ENCODE assay signal across 8 cellular contexts in the genomic region with DNA sequence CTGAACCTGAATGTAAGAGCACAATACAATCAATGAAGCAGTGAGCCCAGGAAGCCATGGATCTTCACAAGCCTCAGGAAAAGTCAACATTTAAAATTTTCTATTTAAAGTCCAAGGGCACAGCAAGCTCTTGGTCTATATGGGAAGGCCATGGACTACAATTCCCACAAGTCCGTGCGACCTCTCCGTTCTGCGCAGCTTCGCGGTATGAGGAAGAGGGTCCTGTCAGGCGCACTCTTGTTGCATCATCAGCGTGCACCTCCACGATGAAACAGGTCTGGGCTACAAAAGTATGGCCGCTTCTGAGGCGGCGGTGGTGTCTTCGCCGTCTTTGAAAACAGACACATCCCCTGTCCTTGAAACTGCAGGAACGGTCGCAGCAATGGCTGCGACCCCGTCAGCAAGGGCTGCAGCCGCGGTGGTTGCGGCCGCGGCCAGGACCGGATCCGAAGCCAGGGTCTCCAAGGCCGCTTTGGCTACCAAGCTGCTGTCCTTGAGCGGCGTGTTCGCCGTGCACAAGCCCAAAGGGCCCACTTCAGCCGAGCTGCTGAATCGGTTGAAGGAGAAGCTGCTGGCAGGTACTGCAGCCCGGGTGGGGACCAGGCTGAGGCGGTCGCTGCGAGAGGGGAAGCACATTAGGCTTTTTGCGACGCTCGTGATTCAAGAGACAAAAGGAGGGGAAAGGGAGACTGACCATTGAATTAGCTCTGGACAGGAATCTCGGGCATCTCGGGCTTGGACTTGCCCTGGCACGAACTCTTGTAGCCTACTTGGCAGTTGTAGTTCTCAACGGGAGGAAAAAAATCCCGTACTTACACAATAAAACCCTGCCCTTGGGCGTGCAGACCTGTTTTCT. TPM values are rescaled to one million over a fixed set of nuclear protein-coding genes. Genes with fewer than 3 reads are reported as not detected.
DNase-seq lines count a peak whose midpoint lies in the region; TF ChIP-seq lines count a peak whose summit lies in the region.

TSS of gene TRUB1 (plus strand) at position 234 of the 856 bp plus-strand sequence. CDS start at position 293, 59 bp downstream.

- no peak for TF ChIP-seq POLR2A in stomach (IDR thresholded peaks at IDR 0.05)

- H3K27me3 ChIP-seq in H9 (ENCODE audit: insufficient read depth, low read length) (no peaks in the 10 kb centered on the region), MG63 (no peaks in the 10 kb centered on the region), neural cell (ENCODE audit: insufficient read depth, low read depth, low read length) (no peaks in the 10 kb centered on the region), stomach (no peaks in the 10 kb centered on the region)

- no peaks in the 10 kb centered on the region for H3K27me3 Mint-ChIP-seq in H9 (ENCODE audit: low read depth)

- H2BK15ac ChIP-seq in H9 (ENCODE audit: low read depth, low read length) = no peak within 1 kb of the TSS

- H3K27ac Mint-ChIP-seq in H9 = peak within 1 kb of the TSS; percentile 96 to 99 (median 99)

- H2AFZ ChIP-seq in H9 (ENCODE audit: low read length) = no peak within 1 kb of the TSS
- H2AFZ ChIP-seq in neural cell (ENCODE audit: low read depth, low read length) = peak within 1 kb of the TSS; percentile 78

- peaks cover 17% of the 10 kb centered on the region for H3K36me3 ChIP-seq in MG63
- no peaks in the 10 kb centered on the region for H3K36me3 ChIP-seq in neural cell (ENCODE audit: insufficient read depth, low read length)
- H3K36me3 ChIP-seq in stomach = peaks cover 8 to 22% (median 21%) of the 10 kb centered on the region in 4 donors

- peak within 1 kb of the TSS; percentile 99 for H3K4me3 ChIP-seq in MG63
- H3K4me3 ChIP-seq in fibroblast of villous mesenchyme (ENCODE audit: low read depth, low read length) = peak within 1 kb of the TSS; percentile 97
- H3K4me3 ChIP-seq in neural cell (ENCODE audit: low read length) = peak within 1 kb of the TSS; percentile 92
- H3K4me3 ChIP-seq in stomach = peak within 1 kb of the TSS; percentile 89 to 98 (median 94)

- H3K56ac ChIP-seq in H9 (ENCODE audit: insufficient read length, low read depth, low read length) = no peak within 1 kb of the TSS

- TF ChIP-seq EP300 in neural cell (conservative IDR thresholded peaks at IDR 0.05; ENCODE audit: poor library complexity, severe bottlenecking) = peak; percentile 56
- TF ChIP-seq EP300 in stomach (IDR thresholded peaks at IDR 0.05) = no peak

- H3K9me2 ChIP-seq in neural cell (ENCODE audit: insufficient read depth, low read length) = no peaks in the 10 kb centered on the region

- peak within 1 kb of the TSS; percentile 81 for H3K4me2 ChIP-seq in H9 (ENCODE audit: insufficient read depth, insufficient read length, low read length)
- H3K4me2 ChIP-seq in neural cell (ENCODE audit: low read length) = peak within 1 kb of the TSS; percentile 91

- H3K27ac ChIP-seq in H9 (ENCODE audit: insufficient read length, low read depth, low read length) (no peak within 1 kb of the TSS), neural cell (ENCODE audit: low read length) (peak within 1 kb of the TSS; percentile 89), stomach (peak within 1 kb of the TSS; percentile 71 to 92 (median 85))

- no peak within 1 kb of the TSS for H2BK5ac ChIP-seq in H9 (ENCODE audit: insufficient read length, low read length)

- H3K4me3 Mint-ChIP-seq in H9 = peak within 1 kb of the TSS; percentile 97 to 99

- H4K20me1 ChIP-seq in H9 (ENCODE audit: control insufficient read depth, insufficient read depth, insufficient read length) = no peaks in the 10 kb centered on the region
- no peaks in the 10 kb centered on the region for H4K20me1 ChIP-seq in neural cell (ENCODE audit: insufficient read depth)

- H3K23ac ChIP-seq in H9 (ENCODE audit: insufficient read length, low read depth, low read length) = no peak within 1 kb of the TSS

- H3K79me2 ChIP-seq in H9 (ENCODE audit: insufficient read depth, low read length) = peaks cover 20% of the 10 kb centered on the region; the same call in 1 of the 2 replicates
- H3K79me2 ChIP-seq in neural cell (replicated peaks; ENCODE audit: insufficient read depth, low read length) = peaks cover 31% of the 10 kb centered on the region

- no peak within 1 kb of the TSS for H2BK12ac ChIP-seq in H9 (ENCODE audit: insufficient read length, low read depth, low read length)

- peak within 1 kb of the TSS; percentile 94 for H3K14ac ChIP-seq in H9 (ENCODE audit: insufficient read depth, low read length)

- no peaks in the 10 kb centered on the region for H3F3A ChIP-seq in neural cell (ENCODE audit: insufficient read depth, low read length, poor library complexity, severe bottlenecking)

- no peak within 1 kb of the TSS; the same call in 1 of the 2 replicates for H3K4ac ChIP-seq in H9 (ENCODE audit: low read depth, low read length)

- peak within 1 kb of the TSS; percentile 8 for H4K91ac ChIP-seq in H9 (ENCODE audit: insufficient read length, low read depth, low read length)

- H4K8ac ChIP-seq in H9 (replicated peaks; ENCODE audit: insufficient read length, low read depth, low read length) = no peak within 1 kb of the TSS

- no peak within 1 kb of the TSS for H2BK20ac ChIP-seq in H9 (ENCODE audit: low read depth, low read length, poor library complexity, severe bottlenecking)

- H3K9ac ChIP-seq in H9 (ENCODE audit: extremely low read depth, insufficient read length, low read length) (peak within 1 kb of the TSS; percentile 70), neural cell (ENCODE audit: low read length) (peak within 1 kb of the TSS; percentile 94)

- H4K5ac ChIP-seq in H9 (ENCODE audit: insufficient read length, low read depth, low read length) = peak within 1 kb of the TSS; percentile 70

- no peaks in the 10 kb centered on the region for H3K4me1 ChIP-seq in H9 (ENCODE audit: insufficient read depth, low read length)
- peaks cover 11 to 32% (median 23%) of the 10 kb centered on the region in 4 donors for H3K4me1 ChIP-seq in stomach

- peaks cover 11 to 13% of the 10 kb centered on the region in 2 experiments for H3K4me1 Mint-ChIP-seq in H9

- no peaks in the 10 kb centered on the region for H3K9me3 Mint-ChIP-seq in H9

- peaks cover 4% of the 10 kb centered on the region for H3K23me2 ChIP-seq in H9 (ENCODE audit: insufficient read length, low read depth, low read length, poor library complexity, severe bottlenecking)

- intact Hi-C loops in stomach (cut with DNase I; ENCODE audit: low total_unique reads) = no loop called here

- peak; percentile 95 for DNase-seq in ELR (ENCODE audit: low read depth)
- peak; percentile 95 for DNase-seq in H9
- DNase-seq in MG63 = peak; percentile 94
- peak; percentile 75 for DNase-seq in SHP77 treated with DMSO at 0.1 percent for 48 hours (lab: John Stamatoyannopoulos, UW)
- DNase-seq in activated effector memory CD4-positive, alpha-beta T cell treated with anti-CD3 and anti-CD28 coated beads, Interleukin-2, amount 50 U/mL, for 16 hours = peak; percentile 95
- DNase-seq in fibroblast of villous mesenchyme (ENCODE audit: low read depth) = peak; percentile 97
- DNase-seq in stomach = peak; percentile 95

- peaks cover 15 to 20% (median 18%) of the 10 kb centered on the region in 3 experiments; a peak in 6 of 7 replicates for H3K36me3 Mint-ChIP-seq in H9 (ENCODE audit: insufficient read depth in 1 of 3, low read depth in 3 of 3)

- TF ChIP-seq CTCF in H9 (conservative IDR thresholded peaks at IDR 0.05) (no peak), fibroblast of villous mesenchyme (IDR thresholded peaks at IDR 0.05; ENCODE audit: insufficient read depth, low read depth, low read length) (no peak), neural cell (IDR thresholded peaks at IDR 0.05; ENCODE audit: poor library complexity, severe bottlenecking) (no peak), stomach (IDR thresholded peaks at IDR 0.05) (no peak)

- no peak within 1 kb of the TSS for H2BK120ac ChIP-seq in H9 (ENCODE audit: low read depth, low read length, poor library complexity, severe bottlenecking)

- no peak within 1 kb of the TSS for H3T11ph ChIP-seq in H9 (ENCODE audit: low read length)

- no CpG with 5 or more reads among the region's 45 CpGs for WGBS in H9 (ENCODE audit: extremely low coverage, insufficient read length, low lambda C conversion rate)
- 0% methylated on average over 20 to 45 of the region's 45 CpGs for WGBS in stomach, 5 donors

- H3K18ac ChIP-seq in H9 (ENCODE audit: insufficient read length, low read depth, low read length) = peak within 1 kb of the TSS; percentile 64

- TF ChIP-seq RAD21 in neural cell (conservative IDR thresholded peaks at IDR 0.05) = peak; percentile 66

- H3K9me3 ChIP-seq in H9 (ENCODE audit: control insufficient read depth, low read depth, low read length) (no peaks in the 10 kb centered on the region), MG63 (no peaks in the 10 kb centered on the region), neural cell (ENCODE audit: low read length) (no peaks in the 10 kb centered on the region), stomach (no peaks in the 10 kb centered on the region)

- peaks cover 3% of the 10 kb centered on the region for H3K79me1 ChIP-seq in H9 (ENCODE audit: insufficient read depth, low read depth, low read length, poor library complexity, severe bottlenecking)

- no peak within 1 kb of the TSS for H2AK5ac ChIP-seq in H9 (ENCODE audit: insufficient read length, low read length)

TF ChIP-seq in neural cell, 6 proteins besides CTCF, POLR2A, EP300 and RAD21 (continues in another document):
- TF ChIP-seq POLR2AphosphoS5 (IDR thresholded peaks at IDR 0.05) = peak; percentile 94

RNA-seq across cellular contexts. Expression of gene TRUB1, which starts in this region (rescaled TPM):
- 19.5 and 20.6 TPM in 2 replicates for total RNA-seq in H9 (2021)
- 21.4 and 27.3 TPM in 2 replicates for total RNA-seq in MG63 (2014; rRNA removed; shearing (Covaris generic); ENCODE audit: low replicate concordance)
- total RNA-seq in fibroblast of villous mesenchyme = 24.8 and 42.3 TPM in 2 replicates
- polyA plus RNA-seq in neural cell = 45.4 and 48.8 TPM in 2 replicates
- polyA minus RNA-seq in neural cell = 65.5 and 66.0 TPM in 2 replicates
- total RNA-seq in stomach = 10 to 100 TPM in 4 of 5 donors, 1 to 10 TPM in 1; 4.1 to 27.2 (median 23.2) TPM
- polyA plus RNA-seq in stomach = 1 to 10 TPM; 5.7 to 6.6 (median 6.3) TPM
